In the genomic region with DNA sequence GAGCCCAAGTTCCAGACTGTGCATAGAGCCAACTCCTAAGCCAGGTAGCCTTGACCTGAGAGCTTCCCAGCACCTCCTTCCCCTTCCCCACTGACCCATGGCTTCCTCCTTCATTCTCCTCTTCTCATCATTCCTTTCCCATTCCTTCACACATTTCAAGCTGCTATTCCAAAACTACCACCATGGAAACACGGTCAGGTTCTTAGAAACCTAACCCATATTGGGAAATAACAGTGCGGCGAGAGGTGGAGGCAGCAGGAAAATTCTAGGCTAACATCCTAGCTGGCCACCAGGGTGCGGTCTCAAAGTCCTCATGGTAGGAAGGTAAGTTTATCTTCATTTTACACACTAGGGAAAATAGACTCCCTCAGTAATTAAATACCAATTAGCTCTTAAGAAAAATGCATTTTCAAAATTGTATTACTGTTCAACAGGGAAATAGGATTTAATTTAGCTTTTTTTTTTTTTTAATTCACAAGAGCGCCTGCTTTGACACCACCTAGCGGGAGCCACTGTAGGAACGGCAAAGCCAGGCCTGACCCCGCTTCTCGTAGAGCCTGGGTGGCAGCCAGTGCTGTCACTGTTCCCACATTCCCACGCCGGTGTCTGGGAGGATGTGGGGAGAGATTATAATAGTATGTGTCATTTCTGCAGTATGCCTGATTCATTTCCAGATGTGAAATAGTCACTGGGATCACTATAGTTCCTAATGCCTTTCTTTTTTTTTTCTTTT, we compare ENCODE assay signal across 8 cellular contexts. TPM values are rescaled to one million over a fixed set of nuclear protein-coding genes. Genes with fewer than 3 reads are reported as not detected.
DNase-seq lines count a peak whose midpoint lies in the region; TF ChIP-seq lines count a peak whose summit lies in the region.

No MANE protein-coding gene starts in this region.

- no peaks in the 10 kb centered on the region for H3K9me3 Mint-ChIP-seq in mesothelial cell of epicardium

- H3K36me3 ChIP-seq in MG63 = no peaks in the 10 kb centered on the region; the same call in 1 of the 2 replicates

- TF ChIP-seq CTCF in AG09319 (IDR thresholded peaks at IDR 0.05; ENCODE audit: low read depth, low read length) (peak; percentile 53), mesothelial cell of epicardium (IDR thresholded peaks at IDR 0.05; ENCODE audit: unreplicated experiment) (no peak)

- H3K27me3 ChIP-seq in MG63 = no peaks in the 10 kb centered on the region

- H3K4me3 Mint-ChIP-seq in mesothelial cell of epicardium = no peak overlapping the region

- H3K36me3 Mint-ChIP-seq in mesothelial cell of epicardium = no peaks in the 10 kb centered on the region

- H3K27ac Mint-ChIP-seq in mesothelial cell of epicardium = peak overlapping the region; percentile 37

- no peaks in the 10 kb centered on the region for H3K27me3 Mint-ChIP-seq in mesothelial cell of epicardium (ENCODE audit: low read depth)

- H3K4me3 ChIP-seq in MG63 = no peak overlapping the region

- no peaks in the 10 kb centered on the region for H3K9me3 ChIP-seq in MG63

- DNase-seq in AG09319 (ENCODE audit: extremely low read depth, low read depth) (peak; percentile 81), MG63 (peak; percentile 95), dedifferentiated amniotic fluid mesenchymal stem cell (ENCODE audit: extremely low spot score) (peak; percentile 82), mesothelial cell of epicardium (ENCODE audit: low spot score in 2 of 2, unreplicated experiment in 2 of 2) (no peak), OCI-M1 (lab: John Stamatoyannopoulos, UW) (no peak), DMS53 treated with DMSO at 0.1 percent for 48 hours (lab: John Stamatoyannopoulos, UW; ENCODE audit: unreplicated experiment) (no peak)
- no peak for DNase-seq in activated T-cell treated with anti-CD3 and anti-CD28 coated beads, Interleukin-2, amount 50 U/mL, for 48 hours
- no peak for DNase-seq in activated CD8-positive, alpha-beta memory T cell treated with anti-CD3 and anti-CD28 coated beads, Interleukin-2, amount 50 U/mL, for 4 hours

- peaks cover 19% of the 10 kb centered on the region for H3K4me1 Mint-ChIP-seq in mesothelial cell of epicardium

RNA-seq across cellular contexts. Expression of gene SPHK1, which starts 14.0 kb away (rescaled TPM):
- total RNA-seq in MG63 (2014; rRNA removed; shearing (Covaris generic); ENCODE audit: low replicate concordance) = 17.7 and 25.1 TPM in 2 replicates
- total RNA-seq in mesothelial cell of epicardium = 1.7 to 2.0 TPM (median 1.9 TPM) in 3 replicates

RNA-seq across cellular contexts. Expression of gene PRPSAP1, which starts 16.7 kb away (rescaled TPM):
- 64.7 and 72.1 TPM in 2 replicates for total RNA-seq in MG63 (2014; rRNA removed; shearing (Covaris generic); ENCODE audit: low replicate concordance)
- 51.3 to 57.7 TPM (median 57.6 TPM) in 3 replicates for total RNA-seq in mesothelial cell of epicardium

Comparison
In these comparisons a context has a peak if more than half of its experiments do, and no peak if none do; other contexts are left out.
1. DNase-seq: peak in AG09319 (single experiment), MG63 (single experiment) and dedifferentiated amniotic fluid mesenchymal stem cell (single experiment); none in mesothelial cell of epicardium (0 of 2), OCI-M1 (single experiment), activated T-cell treated with anti-CD3 and anti-CD28 coated beads, Interleukin-2, amount 50 U/mL, for 48 hours (0 of 2), activated CD8-positive, alpha-beta memory T cell treated with anti-CD3 and anti-CD28 coated beads, Interleukin-2, amount 50 U/mL, for 4 hours (single experiment) and DMS53 treated with DMSO at 0.1 percent for 48 hours (single experiment).